Comparison of ENCODE assay signal across 16 cellular contexts in the genomic region with DNA sequence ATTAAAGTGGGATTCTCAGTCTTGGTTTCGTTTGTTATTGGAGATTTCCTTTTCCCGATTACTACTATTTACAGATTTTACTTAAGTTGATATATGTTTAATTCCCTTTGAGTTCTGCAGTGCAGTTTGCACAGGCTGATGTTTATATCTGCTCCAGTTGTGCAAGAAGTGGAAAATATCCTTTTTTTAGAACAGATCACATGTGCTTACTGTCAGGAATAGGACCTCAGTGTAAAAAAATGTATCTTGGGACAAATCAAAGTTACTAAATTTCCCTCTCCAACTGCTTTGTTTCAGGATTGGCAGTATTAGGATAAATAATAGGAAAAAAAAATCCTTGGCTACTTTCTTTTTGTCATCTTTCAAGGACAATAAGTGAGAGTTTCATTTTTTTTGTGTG. TPM values are rescaled to one million over a fixed set of nuclear protein-coding genes. Genes with fewer than 3 reads are reported as not detected.
DNase-seq lines count a peak whose midpoint lies in the region; TF ChIP-seq lines count a peak whose summit lies in the region.
"Had no signal": no experiment of that assay in that cellular context is flagged by ENCODE, and none has a peak within 500 bp of the region (broad histone marks: within the 10 kb centered on the region; RNA-seq: fewer than 3 reads in every experiment).

No MANE protein-coding gene starts in this region.

- H3K4me3 ChIP-seq in BLaER1: no peak overlapping the region
- no peak overlapping the region for H3K4me3 ChIP-seq in stomach
- H3K4me3 ChIP-seq: neural progenitor cell had no signal

- TF ChIP-seq EP300 in stomach (IDR thresholded peaks at IDR 0.05): no peak

- H3K36me3 ChIP-seq in BLaER1 (no peaks in the 10 kb centered on the region), stomach (no peaks in the 10 kb centered on the region)
- H3K36me3 ChIP-seq: neural progenitor cell had no signal

- no peak for TF ChIP-seq POLR2A in stomach (IDR thresholded peaks at IDR 0.05)

- DNase-seq in dedifferentiated amniotic fluid mesenchymal stem cell (ENCODE audit: extremely low spot score): peak; percentile 41
- peak; percentile 56 for DNase-seq in iris pigment epithelial cell (ENCODE audit: low read depth)
- no peak for DNase-seq in stomach
- no peak for DNase-seq in GM13976 (ENCODE audit: low spot score)
- DNase-seq in NCI-H1930 (lab: John Stamatoyannopoulos, UW): no peak
- no peak for DNase-seq in NCI-H1417 (lab: John Stamatoyannopoulos, UW)
- DNase-seq in SK-N-DZ (ENCODE audit: low spot score): no peak
- DNase-seq: ACHN; activated CD4-positive, alpha-beta T cell treated with anti-CD3 and anti-CD28 coated beads, Interleukin-2, amount 50 U/mL, for 48 hours; activated T-cell treated with anti-CD3 and anti-CD28 coated beads, Interleukin-2, amount 50 U/mL, for 1 hour; glutamatergic neuron; MV-4-11; NCI-H69; SW 1271 had no signal

- no peaks in the 10 kb centered on the region for H4K20me1 ChIP-seq in BLaER1

- WGBS in stomach, 5 donors: 51 to 62% (median 55%) methylated on average over 2 of the region's 2 CpGs

- in situ Hi-C loops in GM13976 (cut with MboI; ENCODE audit: low sequenced_read_pairs, unreplicated experiment): no loop called here

- TF ChIP-seq CTCF in stomach (IDR thresholded peaks at IDR 0.05): no peak
- TF ChIP-seq CTCF in GM13976 (IDR thresholded peaks at IDR 0.05; ENCODE audit: borderline replicate concordance, control extremely low read depth, extremely low read depth, insufficient read depth, missing control alignments): no peak

- H3K9me3 ChIP-seq in BLaER1: no peaks in the 10 kb centered on the region
- H3K9me3 ChIP-seq in stomach: no peaks in the 10 kb centered on the region

- H3K4me1 ChIP-seq in BLaER1 (peaks cover 17% of the 10 kb centered on the region), stomach (peaks cover 10 to 84% (median 52%) of the 10 kb centered on the region in 4 donors)
- H3K4me1 ChIP-seq: neural progenitor cell had no signal

- H3K27ac ChIP-seq in BLaER1 (no peak overlapping the region), stomach (peak overlapping the region in 3 of 5 donors; percentile 52 to 67 (median 65))
- H3K27ac ChIP-seq: neural progenitor cell had no signal

- intact Hi-C loops in stomach (cut with DNase I; ENCODE audit: low total_unique reads): no loop called here

- peak overlapping the region; percentile 20; the same call in 1 of the 2 replicates for H3K4me2 ChIP-seq in BLaER1
- H3K4me2 ChIP-seq: neural progenitor cell had no signal

- no peak overlapping the region for H3K9ac ChIP-seq in BLaER1
- H3K9ac ChIP-seq: neural progenitor cell had no signal

- H3K27me3 ChIP-seq in BLaER1 (no peaks in the 10 kb centered on the region; the same call in 1 of the 2 replicates), stomach (no peaks in the 10 kb centered on the region)

RNA-seq across cellular contexts. Expression of a gene that starts 6.9 kb away (rescaled TPM):
- total RNA-seq in stomach: 10 to 100 TPM in 4 of 5 donors, 1 to 10 TPM in 1; 3.5 to 61.3 (median 26.3) TPM
- polyA plus RNA-seq in stomach: 1 to 10 TPM; 3.7 to 8.2 (median 7.3) TPM
- polyA plus RNA-seq in SK-N-DZ (2014; cell fraction: cytosol; rRNA removed): 0.47 and 0.93 TPM in 2 replicates
- polyA plus RNA-seq in SK-N-DZ (2014; cell fraction: nucleus; rRNA removed): 2.2 and 2.4 TPM in 2 replicates

Comparison
In these comparisons a context has a peak if more than half of its experiments do, and no peak if none do; other contexts are left out.
1. DNase-seq: peak in dedifferentiated amniotic fluid mesenchymal stem cell (single experiment) and iris pigment epithelial cell (single experiment); none in stomach (single experiment), GM13976 (single experiment), NCI-H1930 (0 of 2), NCI-H1417 (0 of 3) and SK-N-DZ (single experiment).